10 cellular contexts compared by ENCODE assay signal in the genomic region with DNA sequence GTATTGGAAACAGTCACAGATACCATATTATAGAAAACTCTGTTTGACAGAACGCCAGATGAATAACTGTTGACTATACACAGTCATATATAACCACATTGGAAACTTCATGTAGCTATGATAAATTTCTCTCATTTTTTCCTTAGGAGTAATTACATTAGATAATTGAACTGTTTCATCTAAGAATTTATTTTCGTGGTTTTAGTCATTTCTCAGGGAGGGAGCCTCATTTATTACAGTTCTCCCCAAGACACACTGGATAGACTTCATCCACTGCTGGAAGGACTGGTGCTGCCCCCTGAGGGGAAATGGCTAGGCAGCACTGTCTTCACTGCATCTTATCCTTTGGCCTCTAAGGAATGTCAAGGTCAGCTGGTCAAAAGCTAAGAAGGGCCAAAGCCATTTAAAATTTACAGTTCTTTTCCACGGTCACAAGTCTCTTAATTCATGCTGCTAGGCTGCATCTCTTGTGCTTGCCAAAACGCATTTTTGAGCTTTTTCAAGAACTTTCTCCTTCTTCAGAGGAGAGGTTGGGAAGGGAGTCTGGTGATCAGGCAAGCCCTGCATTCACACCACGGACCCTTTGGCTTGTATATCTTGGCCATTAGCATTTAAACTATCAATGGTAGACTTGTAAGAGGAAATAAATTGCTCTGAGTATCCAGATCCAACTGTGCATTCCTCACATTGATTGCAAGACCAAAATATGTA.
DNase-seq lines count a peak whose midpoint lies in the region; ATAC-seq and TF ChIP-seq lines count a peak whose summit lies in the region.
"Had no signal": no experiment of that assay in that cellular context is flagged by ENCODE, and none has a peak within 500 bp of the region (broad histone marks: within the 10 kb centered on the region; RNA-seq: fewer than 3 reads in every experiment).

No MANE protein-coding gene starts in this region.

- DNase-seq in HCEC 1CT: peak; percentile 77
- no peak for DNase-seq in right cardiac atrium
- DNase-seq in suprapubic skin (ENCODE audit: low spot score in 2 of 2): no peak
- DNase-seq in activated CD4-positive, CD25-positive, alpha-beta regulatory T cell treated with anti-CD3 and anti-CD28 coated beads, Interleukin-2, amount 50 U/mL, for 72 hours: no peak
- DNase-seq in spleen: no peak
- no peak for DNase-seq in head of caudate nucleus
- DNase-seq: activated naive CD4-positive, alpha-beta T cell treated with anti-CD3 and anti-CD28 coated beads, Interleukin-2, amount 50 U/mL, for 16 hours; T1000 had no signal

- H3K27ac ChIP-seq in right cardiac atrium (ENCODE audit: low read length): no peak overlapping the region
- peak overlapping the region; percentile 8 for H3K27ac ChIP-seq in suprapubic skin
- H3K27ac ChIP-seq in spleen: peak overlapping the region in 3 of 8 donors; percentile 9 to 58 (median 36)

- peak overlapping the region; percentile 28 for H3K4me3 Mint-ChIP-seq in activated T-helper 17 cell treated with anti-CD3 and anti-CD28 coated beads, Interleukin-2, amount 50 U/mL, for 72 hours

- TF ChIP-seq CTCF in suprapubic skin (IDR thresholded peaks at IDR 0.05) (no peak), spleen (IDR thresholded peaks at IDR 0.05 in 8 of 11, conservative IDR thresholded peaks at IDR 0.05 in 3 of 11) (peak in 5 of 11 experiments; percentile 12 to 29 (median 17))

- peaks cover 4% of the 10 kb centered on the region for H3K9me3 Mint-ChIP-seq in activated T-helper 17 cell treated with anti-CD3 and anti-CD28 coated beads, Interleukin-2, amount 50 U/mL, for 72 hours

- TF ChIP-seq POLR2A in suprapubic skin (IDR thresholded peaks at IDR 0.05) (no peak), spleen (IDR thresholded peaks at IDR 0.05) (no peak)

- H3K4me1 Mint-ChIP-seq in activated T-helper 17 cell treated with anti-CD3 and anti-CD28 coated beads, Interleukin-2, amount 50 U/mL, for 72 hours: peaks cover 8% of the 10 kb centered on the region

- H3K4me1 ChIP-seq in right cardiac atrium (ENCODE audit: control insufficient read depth, insufficient read depth, low read length): peaks cover 22% of the 10 kb centered on the region
- H3K4me1 ChIP-seq in suprapubic skin: peaks cover 22% of the 10 kb centered on the region
- H3K4me1 ChIP-seq in spleen: peaks cover 0 to 22% (median 0%) of the 10 kb centered on the region in 6 donors

- H3K9me3 ChIP-seq in right cardiac atrium (ENCODE audit: control insufficient read depth, low read length) (no peaks in the 10 kb centered on the region), suprapubic skin (no peaks in the 10 kb centered on the region), spleen (no peaks in the 10 kb centered on the region)

- WGBS in right cardiac atrium: 55% methylated on average over 5 of the region's 5 CpGs
- 69% methylated on average over 5 of the region's 5 CpGs for WGBS in suprapubic skin
- 74 to 85% (median 82%) methylated on average over 5 of the region's 5 CpGs for WGBS in spleen, 5 donors

- H3K4me3 ChIP-seq in right cardiac atrium (ENCODE audit: low read length): no peak overlapping the region
- H3K4me3 ChIP-seq in suprapubic skin: no peak overlapping the region
- no peak overlapping the region for H3K4me3 ChIP-seq in spleen

- no peaks in the 10 kb centered on the region for H3K27me3 ChIP-seq in right cardiac atrium (ENCODE audit: control insufficient read depth, insufficient read depth)
- H3K27me3 ChIP-seq in suprapubic skin: no peaks in the 10 kb centered on the region
- no peaks in the 10 kb centered on the region for H3K27me3 ChIP-seq in spleen (replicated peaks in 1 of 7)

- no peak for ATAC-seq in activated T-helper 17 cell treated with anti-CD3 and anti-CD28 coated beads, Interleukin-2, amount 50 U/mL, for 72 hours (replicated peaks)
- peak; percentile 25 to 47 for ATAC-seq in right cardiac atrium
- no peak for ATAC-seq in GM21360 (IDR thresholded peaks at IDR 0.05; ENCODE audit: unreplicated experiment)

- intact Hi-C loops in right cardiac atrium (cut with DNase I) (no loop called here), spleen (cut with DNase I; ENCODE audit: low total_unique reads) (no loop called here), head of caudate nucleus (cut with DNase I) (no loop called here)

- no peak for TF ChIP-seq EP300 in suprapubic skin (IDR thresholded peaks at IDR 0.05)

- H3K27me3 Mint-ChIP-seq in activated T-helper 17 cell treated with anti-CD3 and anti-CD28 coated beads, Interleukin-2, amount 50 U/mL, for 72 hours: peaks cover 27% of the 10 kb centered on the region

- H3K36me3 Mint-ChIP-seq in activated T-helper 17 cell treated with anti-CD3 and anti-CD28 coated beads, Interleukin-2, amount 50 U/mL, for 72 hours (ENCODE audit: low read depth): no peaks in the 10 kb centered on the region

- H3K36me3 ChIP-seq in suprapubic skin (peaks cover 3% of the 10 kb centered on the region), spleen (peaks cover 0 to 4% (median 0%) of the 10 kb centered on the region in 6 donors)

- peak overlapping the region; percentile 81 for H3K27ac Mint-ChIP-seq in activated T-helper 17 cell treated with anti-CD3 and anti-CD28 coated beads, Interleukin-2, amount 50 U/mL, for 72 hours

Comparison
In these comparisons a context has a peak if more than half of its experiments do, and no peak if none do; other contexts are left out.
1. ATAC-seq: peak in right cardiac atrium (2 of 2); none in activated T-helper 17 cell treated with anti-CD3 and anti-CD28 coated beads, Interleukin-2, amount 50 U/mL, for 72 hours (single experiment) and GM21360 (single experiment).